20 cellular contexts compared by ENCODE assay signal in genomic region chr7:97003262-97004236, GRCh38. TPM values are rescaled to one million over a fixed set of nuclear protein-coding genes. Genes with fewer than 3 reads are reported as not detected.
DNase-seq lines count a peak whose midpoint lies in the region; ATAC-seq, FAIRE-seq and TF ChIP-seq lines count a peak whose summit lies in the region.
"Had no signal": no experiment of that assay in that cellular context is flagged by ENCODE, and none has a peak within 500 bp of the region (broad histone marks: within the 10 kb centered on the region; RNA-seq: fewer than 3 reads in every experiment).

No MANE protein-coding gene starts in this region.

- intact Hi-C loops in natural killer cell (cut with micrococcal nuclease), result no loop called here
- intact Hi-C loops in left ventricle myocardium superior (cut with micrococcal nuclease), result no loop called here

- no peak for FAIRE-seq in astrocyte (lab: Jason Lieb, UNC)
- FAIRE-seq in frontal cortex (lab: Jason Lieb, UNC), result no peak
- FAIRE-seq: GM12891 had no signal

- no peak overlapping the region for H3K4me3 ChIP-seq in astrocyte (ENCODE audit: insufficient read depth, low read depth, low read length)
- H3K4me3 ChIP-seq: left ventricle myocardium inferior, MG63, thoracic aorta had no signal

- H3K9me3 Mint-ChIP-seq in astrocyte (ENCODE audit: unreplicated experiment), result peaks cover 21% of the 10 kb centered on the region
- no peaks in the 10 kb centered on the region for H3K9me3 Mint-ChIP-seq in natural killer cell
- H3K9me3 Mint-ChIP-seq: activated B cell treated with CpG ODN at 0.5 μM for 24 hours had no signal

- H3K4me3 Mint-ChIP-seq in astrocyte (ENCODE audit: unreplicated experiment) (no peak overlapping the region), natural killer cell (peak overlapping the region; percentile 79)
- H3K4me3 Mint-ChIP-seq: activated B cell treated with CpG ODN at 0.5 μM for 24 hours had no signal

- DNase-seq in DMS53 (lab: John Stamatoyannopoulos, UW) (peak; percentile 49), DMS53 treated with DMSO at 0.1 percent for 48 hours (lab: John Stamatoyannopoulos, UW; ENCODE audit: unreplicated experiment) (no peak), ELF-1 (ENCODE audit: low read depth, low spot score) (peak; percentile 53), astrocyte (ENCODE audit: low read depth) (no peak), natural killer cell (no peak), dedifferentiated amniotic fluid mesenchymal stem cell (ENCODE audit: extremely low spot score) (no peak), frontal cortex (ENCODE audit: low spot score in 2 of 2) (no peak), left ventricle myocardium superior (no peak)
- DNase-seq: activated B cell treated with CpG ODN at 0.5 μM for 24 hours; amniotic stem cell; C1 segment of cervical spinal cord; hypothalamus; left ventricle myocardium inferior; MG63; PC-3; stimulated activated CD8-positive, alpha-beta memory T cell treated with anti-CD3 and anti-CD28 coated beads, Interleukin-4, amount 100 ng/mL, for 48 hours had no signal

- H3K4me2 ChIP-seq in astrocyte (ENCODE audit: low read length), result no peak overlapping the region

- no peaks in the 10 kb centered on the region for H4K20me1 ChIP-seq in astrocyte (ENCODE audit: insufficient read depth, low read length)

- H3K9ac ChIP-seq in astrocyte (ENCODE audit: low read length), result no peak overlapping the region

- H3K4me1 Mint-ChIP-seq in astrocyte (ENCODE audit: low read depth, unreplicated experiment) (no peaks in the 10 kb centered on the region), natural killer cell (peaks cover 0 to 18% of the 10 kb centered on the region in 2 donors)

- H3K27me3 Mint-ChIP-seq in astrocyte (ENCODE audit: low read depth, unreplicated experiment) (peaks cover 89% of the 10 kb centered on the region), natural killer cell (ENCODE audit: low read depth in 2 of 2) (peaks cover 68 to 80% of the 10 kb centered on the region in 2 donors)

- no peak overlapping the region for H3K27ac ChIP-seq in astrocyte (ENCODE audit: low read depth, low read length)
- H3K27ac ChIP-seq: 22Rv1, left ventricle myocardium inferior had no signal

- TF ChIP-seq CTCF in astrocyte (IDR thresholded peaks at IDR 0.05; ENCODE audit: insufficient read depth, low read depth, low read length), result no peak
- TF ChIP-seq CTCF in natural killer cell (IDR thresholded peaks at IDR 0.05), result no peak

- ATAC-seq in natural killer cell, result no peak
- ATAC-seq in left ventricle myocardium superior, result no peak
- ATAC-seq: PC-3, right cardiac atrium had no signal

- peak overlapping the region; percentile 18 for H3K27ac Mint-ChIP-seq in astrocyte (ENCODE audit: unreplicated experiment)
- H3K27ac Mint-ChIP-seq in natural killer cell, result no peak overlapping the region
- H3K27ac Mint-ChIP-seq: activated B cell treated with CpG ODN at 0.5 μM for 24 hours had no signal

- H3K27me3 ChIP-seq in astrocyte (ENCODE audit: insufficient read depth, low read length), result peaks cover 89% of the 10 kb centered on the region
- H3K27me3 ChIP-seq: MG63 had no signal

- no peaks in the 10 kb centered on the region for H3K79me2 ChIP-seq in astrocyte (ENCODE audit: insufficient read depth, low read length)

- peaks cover 2% of the 10 kb centered on the region for H3K36me3 Mint-ChIP-seq in astrocyte (ENCODE audit: low read depth, unreplicated experiment)
- H3K36me3 Mint-ChIP-seq in natural killer cell, result no peaks in the 10 kb centered on the region

- no peak overlapping the region for H2AFZ ChIP-seq in astrocyte (ENCODE audit: low read depth, low read length)

- no peaks in the 10 kb centered on the region for H3K36me3 ChIP-seq in astrocyte (ENCODE audit: insufficient read depth, low read length)
- H3K36me3 ChIP-seq: left ventricle myocardium inferior, MG63, thoracic aorta had no signal

- peaks cover 13% of the 10 kb centered on the region for H3K9me3 ChIP-seq in astrocyte (ENCODE audit: insufficient read depth, low read depth, low read length)
- H3K9me3 ChIP-seq: left ventricle myocardium inferior, MG63, thoracic aorta had no signal

- H3K4me1 ChIP-seq in astrocyte (ENCODE audit: insufficient read depth, low read length), result no peaks in the 10 kb centered on the region

RNA-seq across cellular contexts. Expression of gene DLX6, which starts 1.8 kb away (rescaled TPM):
- 0.25 TPM in 1 of 2 replicates, not detected in the other for total RNA-seq in astrocyte
- total RNA-seq in natural killer cell, result not detected
- total RNA-seq in frontal cortex, result 4.1 TPM
- total RNA-seq in left ventricle myocardium superior, result not detected
- total RNA-seq: activated B cell treated with CpG ODN at 0.5 μM for 24 hours, left ventricle myocardium inferior, PC-3, right cardiac atrium, thoracic aorta had no signal

RNA-seq across cellular contexts. Expression of gene DLX5, which starts 21.1 kb away (rescaled TPM):
- total RNA-seq in astrocyte (1.3 and 1.9 TPM in 2 replicates), natural killer cell (not detected), frontal cortex (2.9 TPM), left ventricle myocardium superior (not detected)
- total RNA-seq: activated B cell treated with CpG ODN at 0.5 μM for 24 hours, left ventricle myocardium inferior, right cardiac atrium had no signal

Comparison
In these comparisons a context has a peak if more than half of its experiments do, and no peak if none do; other contexts are left out.
1. DNase-seq: peak in DMS53 (single experiment) and ELF-1 (single experiment); none in DMS53 treated with DMSO at 0.1 percent for 48 hours (single experiment), astrocyte (single experiment), natural killer cell (single experiment), dedifferentiated amniotic fluid mesenchymal stem cell (single experiment), frontal cortex (0 of 2) and left ventricle myocardium superior (single experiment).